ENCODE assay signal across 8 cellular contexts in the genomic region with DNA sequence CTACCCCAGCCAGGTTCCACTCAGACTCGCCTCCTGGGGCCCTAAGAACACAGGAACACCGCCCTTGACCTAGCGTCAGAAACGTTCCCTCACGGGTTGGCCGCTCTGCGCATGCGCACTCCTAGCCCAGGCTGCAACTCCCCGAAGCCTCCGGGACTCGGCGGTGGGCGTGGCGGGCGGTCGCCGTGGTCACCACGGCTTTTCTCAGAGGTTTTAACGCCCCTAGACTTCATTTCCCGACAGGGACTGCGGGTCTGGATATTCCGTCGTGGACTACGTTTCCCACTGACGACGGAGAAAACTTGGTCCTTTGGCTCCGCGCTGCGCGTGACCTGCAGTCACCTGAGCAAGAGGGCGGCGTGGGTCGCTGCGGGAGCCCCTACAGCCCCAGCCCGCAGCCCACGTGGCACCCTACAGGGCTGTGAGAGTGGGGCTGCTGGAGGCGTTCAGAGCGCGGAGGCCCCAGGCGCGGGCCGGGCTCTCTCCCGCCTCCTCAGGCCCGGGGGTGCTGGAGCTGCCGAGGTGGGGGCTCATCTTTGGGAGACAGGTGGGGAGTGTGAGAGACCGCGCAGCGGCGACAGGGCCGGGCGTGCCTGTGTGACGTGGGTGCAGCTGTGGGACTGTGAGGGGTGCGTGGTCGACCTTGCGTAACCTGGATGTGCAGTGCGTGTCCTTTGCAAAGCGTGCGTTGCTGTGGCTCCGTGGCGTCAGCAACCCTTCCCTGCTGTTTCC. TPM values are rescaled to one million over a fixed set of nuclear protein-coding genes. Genes with fewer than 3 reads are reported as not detected.
DNase-seq lines count a peak whose midpoint lies in the region; ATAC-seq lines count a peak whose summit lies in the region.

No MANE protein-coding gene starts in this region.

- H4K91ac ChIP-seq in mesenchymal stem cell (ENCODE audit: low read length): no peak overlapping the region

- H4K8ac ChIP-seq in mesenchymal stem cell (ENCODE audit: low read length): no peak overlapping the region

- H2AFZ ChIP-seq in mesenchymal stem cell (ENCODE audit: low read depth, low read length): no peak overlapping the region

- no peak overlapping the region for H2BK5ac ChIP-seq in mesenchymal stem cell (ENCODE audit: low read depth, low read length, poor library complexity, severe bottlenecking)

- H3K4me2 ChIP-seq in mesenchymal stem cell (ENCODE audit: low read length, poor library complexity, severe bottlenecking): peak overlapping the region; percentile 23

- H2BK12ac ChIP-seq in mesenchymal stem cell (ENCODE audit: low read length in 2 of 2): no peak overlapping the region

- H3K9me3 ChIP-seq in endocrine pancreas (ENCODE audit: control insufficient read depth, low read length): peaks cover 4% of the 10 kb centered on the region
- H3K9me3 ChIP-seq in mesenchymal stem cell (ENCODE audit: control insufficient read depth, low read length): peaks cover 74% of the 10 kb centered on the region

- no peak overlapping the region for H3K23ac ChIP-seq in mesenchymal stem cell (ENCODE audit: low read length in 2 of 2)

- H3K4me1 ChIP-seq in endocrine pancreas (ENCODE audit: control insufficient read depth, insufficient read depth, low read length) (peaks cover 4% of the 10 kb centered on the region), mesenchymal stem cell (ENCODE audit: control insufficient read depth, insufficient read depth, low read depth, low read length) (peaks cover 5% of the 10 kb centered on the region)

- no peak overlapping the region for H2BK120ac ChIP-seq in mesenchymal stem cell (ENCODE audit: low read depth, low read length)

- no peak overlapping the region for H2AK5ac ChIP-seq in mesenchymal stem cell (ENCODE audit: low read length, severe bottlenecking)

- H3K9ac ChIP-seq in endocrine pancreas (ENCODE audit: control insufficient read depth, insufficient read depth, low read length) (peak overlapping the region; percentile 84), mesenchymal stem cell (ENCODE audit: low read length) (peak overlapping the region; percentile 68)

- 12% methylated on average over 60 of the region's 60 CpGs for WGBS in mesenchymal stem cell

- H3K18ac ChIP-seq in mesenchymal stem cell (ENCODE audit: low read depth in 1 of 2, low read length in 2 of 2): no peak overlapping the region

- H3K79me1 ChIP-seq in mesenchymal stem cell (replicated peaks; ENCODE audit: low read length, poor library complexity, severe bottlenecking): no peaks in the 10 kb centered on the region

- H2BK15ac ChIP-seq in mesenchymal stem cell (ENCODE audit: low read depth, poor library complexity, severe bottlenecking): no peak overlapping the region

- no peaks in the 10 kb centered on the region for H3K27me3 ChIP-seq in endocrine pancreas (ENCODE audit: control insufficient read depth, insufficient read depth, low read length)
- H3K27me3 ChIP-seq in mesenchymal stem cell (ENCODE audit: control insufficient read depth in 1 of 2, insufficient read depth in 1 of 2, low read length in 2 of 2): no peaks in the 10 kb centered on the region

- ATAC-seq in GM18909 (IDR thresholded peaks at IDR 0.05; ENCODE audit: poor library complexity, unreplicated experiment) (no peak), HG02642 (IDR thresholded peaks at IDR 0.05; ENCODE audit: poor library complexity, unreplicated experiment) (no peak)

- no peak overlapping the region for H3K14ac ChIP-seq in mesenchymal stem cell (ENCODE audit: low read length in 2 of 2)

- DNase-seq in HK-2 (ENCODE audit: unreplicated experiment): peak; percentile 11
- peak; percentile 86 for DNase-seq in T1000 (lab: John Stamatoyannopoulos, UW)
- no peak for DNase-seq in mesenchymal stem cell
- peak; percentile 10 for DNase-seq in stimulated activated CD8-positive, alpha-beta memory T cell treated with anti-CD3 and anti-CD28 coated beads, Interleukin-12 subunit alpha, Interleukin-12 subunit beta, amount 100 ng/mL, for 1 hour (ENCODE audit: low read depth)
- DNase-seq in HuH-7 (ENCODE audit: low spot score): no peak

- peak overlapping the region; percentile 92 for H3K4me3 ChIP-seq in endocrine pancreas (ENCODE audit: control insufficient read depth, insufficient read depth, low read length)
- peak overlapping the region; percentile 36 to 43 for H3K4me3 ChIP-seq in mesenchymal stem cell (ENCODE audit: insufficient read depth in 1 of 2, low read depth in 1 of 2, low read length in 2 of 2)

- no peak overlapping the region for H3K27ac ChIP-seq in mesenchymal stem cell (ENCODE audit: low read length, poor library complexity, severe bottlenecking)

- H3K36me3 ChIP-seq in endocrine pancreas (ENCODE audit: control insufficient read depth, insufficient read depth, low read length): peaks cover 14% of the 10 kb centered on the region
- no peaks in the 10 kb centered on the region for H3K36me3 ChIP-seq in mesenchymal stem cell (ENCODE audit: control insufficient read depth in 1 of 2, insufficient read depth in 2 of 2, low read depth in 1 of 2, low read length in 2 of 2)

- no peak overlapping the region for H3K4ac ChIP-seq in mesenchymal stem cell (ENCODE audit: low read depth in 1 of 2, low read length in 2 of 2)

RNA-seq across cellular contexts. Expression of gene ZNF573, which starts 38.0 kb away (rescaled TPM):
- 1.6 TPM for polyA plus RNA-seq in mesenchymal stem cell (2013, experiment 1 of 2)
- 2.7 TPM for polyA plus RNA-seq in mesenchymal stem cell (2013, experiment 2 of 2)

Comparison
In these comparisons a context has a peak if more than half of its experiments do, and no peak if none do; other contexts are left out.
1. DNase-seq: peak in HK-2 (single experiment), T1000 (single experiment) and stimulated activated CD8-positive, alpha-beta memory T cell treated with anti-CD3 and anti-CD28 coated beads, Interleukin-12 subunit alpha, Interleukin-12 subunit beta, amount 100 ng/mL, for 1 hour (single experiment); none in mesenchymal stem cell (single experiment) and HuH-7 (single experiment).